9 cellular contexts compared by ENCODE assay signal in the genomic region with DNA sequence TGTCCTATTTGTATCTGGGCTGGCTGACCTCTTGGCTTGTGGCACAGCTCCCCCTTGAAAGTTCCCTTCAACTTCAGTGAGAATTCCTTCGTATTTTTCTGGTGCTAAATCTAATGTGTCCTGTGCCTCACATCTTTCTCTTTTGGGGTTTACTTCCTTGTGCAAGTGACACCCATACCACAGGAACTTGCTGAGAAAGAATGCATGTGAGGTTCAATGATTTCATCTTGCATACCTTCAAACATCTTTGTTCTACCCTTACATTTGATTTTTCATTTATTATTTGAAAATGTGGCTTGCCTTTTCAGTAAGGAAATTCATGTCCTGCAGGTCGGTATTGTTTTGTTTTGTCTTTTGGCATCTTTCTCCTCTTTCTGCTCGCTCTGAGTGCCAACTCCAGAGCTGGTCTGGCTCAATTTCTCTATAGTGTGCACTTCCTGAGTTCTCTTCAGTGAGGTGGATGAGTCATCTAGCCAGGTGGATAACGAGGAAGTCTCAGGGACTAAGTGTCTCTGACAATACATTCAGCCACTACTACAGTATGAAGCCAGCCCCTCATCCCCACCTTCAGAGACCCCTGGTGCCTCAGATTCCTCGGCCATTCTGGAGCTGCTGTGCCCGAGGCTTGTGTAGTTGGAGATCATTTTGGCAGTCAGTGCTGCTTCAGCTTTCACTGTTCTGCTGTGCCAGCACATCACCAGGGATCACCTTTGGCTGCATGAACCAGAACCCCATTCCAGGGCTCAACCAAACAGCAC. TPM values are rescaled to one million over a fixed set of nuclear protein-coding genes. Genes with fewer than 3 reads are reported as not detected.
A peak's percentile ranks its signal among the peaks of the same experiment; 100 is the strongest.
DNase-seq lines count a peak whose midpoint lies in the region; ATAC-seq and TF ChIP-seq lines count a peak whose summit lies in the region.
"Had no signal": no experiment of that assay in that cellular context is flagged by ENCODE, and none has a peak within 500 bp of the region (broad histone marks: within the 10 kb centered on the region; RNA-seq: fewer than 3 reads in every experiment).

No MANE protein-coding gene starts in this region.

- no peak for TF ChIP-seq EP300 in transverse colon (IDR thresholded peaks at IDR 0.05; ENCODE audit: low read depth)

- no peak for ATAC-seq in GM21528 (IDR thresholded peaks at IDR 0.05; ENCODE audit: low FRiP score, unreplicated experiment)

- H3K4me1 ChIP-seq in transverse colon (peaks cover 12 to 62% (median 39%) of the 10 kb centered on the region in 4 donors), smooth muscle cell (ENCODE audit: low read depth) (no peaks in the 10 kb centered on the region)

- H3K36me3 ChIP-seq in transverse colon: no peaks in the 10 kb centered on the region
- no peaks in the 10 kb centered on the region for H3K36me3 ChIP-seq in smooth muscle cell (ENCODE audit: low read depth)

- in situ Hi-C loops in transverse colon (cut with MboI; ENCODE audit: low pct_ligation_motif_present in 1 of 4, low pct_unique_long_range_greater_than_20kb in 1 of 4, low sequenced_read_pairs in 3 of 4): no loop called here

- H3K9ac ChIP-seq in smooth muscle cell (ENCODE audit: low read depth): no peak overlapping the region

- no peak for TF ChIP-seq POLR2A in transverse colon (IDR thresholded peaks at IDR 0.05)

- no peaks in the 10 kb centered on the region for H4K20me1 ChIP-seq in smooth muscle cell (ENCODE audit: low read depth)

- TF ChIP-seq CTCF in transverse colon (IDR thresholded peaks at IDR 0.05) (no peak), smooth muscle cell (IDR thresholded peaks at IDR 0.05; ENCODE audit: borderline replicate concordance, insufficient read depth, poor library complexity, severe bottlenecking) (no peak)

- H3F3A ChIP-seq in smooth muscle cell (ENCODE audit: low read depth): no peaks in the 10 kb centered on the region

- H3K4me3 ChIP-seq in transverse colon: no peak overlapping the region
- no peak overlapping the region for H3K4me3 ChIP-seq in smooth muscle cell

- H2AFZ ChIP-seq in smooth muscle cell (ENCODE audit: low read depth): no peak overlapping the region

- H3K9me3 ChIP-seq in transverse colon (no peaks in the 10 kb centered on the region), smooth muscle cell (replicated peaks; ENCODE audit: low read depth) (no peaks in the 10 kb centered on the region)

- DNase-seq in NCI-H345 (lab: John Stamatoyannopoulos, UW) (peak; percentile 33), NCI-H345 treated with DMSO at 0.1 percent for 48 hours (lab: John Stamatoyannopoulos, UW; ENCODE audit: unreplicated experiment) (no peak), RPMI8226 (peak; percentile 80), glomerular visceral epithelial cell (ENCODE audit: extremely low spot score) (peak; percentile 33), transverse colon (no peak), NCI-H2227 (lab: John Stamatoyannopoulos, UW; ENCODE audit: unreplicated experiment) (no peak), smooth muscle cell (lab: John Stamatoyannopoulos, UW; ENCODE audit: unreplicated experiment) (no peak)
- DNase-seq: NCI-H1417 treated with DMSO at 0.1 percent for 48 hours had no signal

- peaks cover 8% of the 10 kb centered on the region for H3K27me3 ChIP-seq in transverse colon
- peaks cover 10% of the 10 kb centered on the region for H3K27me3 ChIP-seq in smooth muscle cell (ENCODE audit: low read depth)

- peak overlapping the region; percentile 71 to 78 (median 74) for H3K27ac ChIP-seq in transverse colon
- H3K27ac ChIP-seq in smooth muscle cell (ENCODE audit: low read depth): no peak overlapping the region

- no peaks in the 10 kb centered on the region for H3K79me2 ChIP-seq in smooth muscle cell (ENCODE audit: low read depth)

- H3K4me2 ChIP-seq in smooth muscle cell: no peak overlapping the region

- WGBS in transverse colon (ENCODE audit: low coverage in 1 of 2), 2 donors: 34 to 48% methylated on average over 4 to 6 of the region's 6 CpGs
- 68% methylated on average over 6 of the region's 6 CpGs for WGBS in smooth muscle cell (ENCODE audit: low lambda C conversion rate)

- intact Hi-C loops in transverse colon (cut with DNase I; ENCODE audit: low total_unique reads): no loop called here

RNA-seq across cellular contexts. Expression of gene RIPK4, which starts 59.4 kb away (rescaled TPM):
- total RNA-seq in transverse colon (10 to 100 TPM in 2 of 4 donors, 1 to 10 TPM in 2; 4.4 to 20.5 (median 10.6) TPM), smooth muscle cell (2.6 and 3.7 TPM in 2 replicates)
- 1.1 and 7.4 TPM in 2 replicates for polyA plus RNA-seq in smooth muscle cell

Comparison
In these comparisons a context has a peak if more than half of its experiments do, and no peak if none do; other contexts are left out.
1. DNase-seq: peak in NCI-H345 (single experiment), RPMI8226 (single experiment) and glomerular visceral epithelial cell (single experiment); none in NCI-H345 treated with DMSO at 0.1 percent for 48 hours (single experiment), transverse colon (single experiment), NCI-H2227 (single experiment) and smooth muscle cell (single experiment).